ENCODE assay signal across 23 cellular contexts in genomic region chr1:169834869-169835268, GRCh38.
"Had no signal": no experiment of that assay in that cellular context is flagged by ENCODE, and none has a peak within 500 bp of the region (broad histone marks: within the 10 kb centered on the region; RNA-seq: fewer than 3 reads in every experiment).

No MANE protein-coding gene starts in this region.

- ATAC-seq: HepG2 had no signal

- H3K4me2 ChIP-seq: SK-N-SH had no signal

- H3K9ac ChIP-seq: SK-N-SH had no signal

- DNase-seq: IMR-90, Kasumi-1, KG1, MV-4-11, NCI-H1048, NCI-H1105 treated with DMSO at 0.1 percent for 48 hours, NCI-H1417 treated with DMSO at 0.1 percent for 48 hours, NCI-H146, NCI-H1694 treated with DMSO at 0.1 percent for 48 hours, NCI-H1930, NCI-H2107, NCI-H2171, NCI-H226, NCI-H446, NCI-H510A, NCI-H524 treated with DMSO at 0.1 percent for 48 hours, NCI-H69, NCI-H774, RPMI8226, SHP77, SK-N-SH, SW 1271 had no signal
